Comparison of ENCODE assay signal across 12 cellular contexts in genomic region chr6:32358548-32358947, GRCh38. TPM values are rescaled to one million over a fixed set of nuclear protein-coding genes. Genes with fewer than 3 reads are reported as not detected.
"Had no signal": no experiment of that assay in that cellular context is flagged by ENCODE, and none has a peak within 500 bp of the region (broad histone marks: within the 10 kb centered on the region; RNA-seq: fewer than 3 reads in every experiment).

No MANE protein-coding gene starts in this region.

RNA-seq across cellular contexts. Expression of gene TSBP1, which starts 13.2 kb away (rescaled TPM):
- total RNA-seq: OCI-LY7, PC-3, PC-9, Peyer's patch, Right ventricle myocardium inferior, Right ventricle myocardium superior, RPMI7951, SJCRH30, SJSA1, SK-MEL-5, T-cell had no signal
- polyA plus RNA-seq: SK-N-SH had no signal

RNA-seq across cellular contexts. Expression of gene BTNL2, which starts 48.4 kb away (rescaled TPM):
- total RNA-seq: PC-3, PC-9, Right ventricle myocardium inferior, Right ventricle myocardium superior, RPMI7951, SJCRH30, SJSA1, SK-MEL-5, T-cell had no signal
- polyA plus RNA-seq: SK-N-SH had no signal
